23 cellular contexts compared by ENCODE assay signal in genomic region chr20:36920334-36920730, GRCh38. TPM values are rescaled to one million over a fixed set of nuclear protein-coding genes. Genes with fewer than 3 reads are reported as not detected.
"Had no signal": no experiment of that assay in that cellular context is flagged by ENCODE, and none has a peak within 500 bp of the region (broad histone marks: within the 10 kb centered on the region; RNA-seq: fewer than 3 reads in every experiment).

No MANE protein-coding gene starts in this region.

- H3K4me1 ChIP-seq: breast epithelium, lower lobe of right lung, right lobe of liver, vagina had no signal

- H3K27ac Mint-ChIP-seq: activated naive CD8-positive, alpha-beta T cell treated with anti-CD3 and anti-CD28 coated beads, Interleukin-2, amount 50 U/mL, for 24 hours; nephron progenitor cell; progenitor cell of endocrine pancreas had no signal

- H3K27ac ChIP-seq: epithelial cell of prostate, left lung, lower lobe of right lung, neutrophil, ovary, right lobe of liver, thoracic aorta, vagina had no signal

- H3K27me3 Mint-ChIP-seq: activated CD4-positive, alpha-beta memory T cell treated with anti-CD3 and anti-CD28 coated beads, Interleukin-2, amount 10 ng/mL, durations not matched to agents 7 days and 5 days; activated CD4-positive, alpha-beta T cell treated with anti-CD3 and anti-CD28 coated beads for 36 hours; activated naive CD8-positive, alpha-beta T cell treated with anti-CD3 and anti-CD28 coated beads, Interleukin-2, amount 50 U/mL, for 24 hours; progenitor cell of endocrine pancreas; stimulated activated naive CD8-positive, alpha-beta T cell treated with anti-CD3 and anti-CD28 coated beads, Interleukin-15, Interleukin-2, amounts not matched to agents 100 ng/mL and 50 ng/mL, for 24 hours had no signal

- H3K36me3 ChIP-seq: breast epithelium, ovary had no signal

- H3K4me3 ChIP-seq: breast epithelium, left lung, lower lobe of right lung, mucosa of descending colon, ovary, right lobe of liver, skin epidermis, thoracic aorta, vagina had no signal

- H3K9me3 ChIP-seq: breast epithelium, left lung, lower lobe of right lung, mucosa of descending colon, neutrophil, ovary, right lobe of liver, thoracic aorta, vagina had no signal

- H3K4me3 Mint-ChIP-seq: activated CD4-positive, alpha-beta memory T cell treated with anti-CD3 and anti-CD28 coated beads, Interleukin-2, amount 10 ng/mL, durations not matched to agents 7 days and 5 days; activated CD4-positive, alpha-beta T cell treated with anti-CD3 and anti-CD28 coated beads for 36 hours; activated naive CD8-positive, alpha-beta T cell treated with anti-CD3 and anti-CD28 coated beads, Interleukin-2, amount 50 U/mL, for 24 hours; nephron progenitor cell; stimulated activated naive CD8-positive, alpha-beta T cell treated with anti-CD3 and anti-CD28 coated beads, Interleukin-15, Interleukin-2, amounts not matched to agents 100 ng/mL and 50 ng/mL, for 24 hours had no signal

- H3K9me3 Mint-ChIP-seq: activated CD4-positive, alpha-beta memory T cell treated with anti-CD3 and anti-CD28 coated beads, Interleukin-2, amount 10 ng/mL, durations not matched to agents 7 days and 5 days; activated naive CD8-positive, alpha-beta T cell treated with anti-CD3 and anti-CD28 coated beads, Interleukin-2, amount 50 U/mL, for 24 hours; nephron progenitor cell; stimulated activated naive CD8-positive, alpha-beta T cell treated with anti-CD3 and anti-CD28 coated beads, Interleukin-15, Interleukin-2, amounts not matched to agents 100 ng/mL and 50 ng/mL, for 24 hours had no signal

- H3K27me3 ChIP-seq: breast epithelium, left lung, neutrophil, ovary, right lobe of liver, vagina had no signal

- DNase-seq: activated CD4-positive, alpha-beta memory T cell treated with anti-CD3 and anti-CD28 coated beads, Interleukin-2, amount 10 ng/mL, durations not matched to agents 7 days and 5 days; activated CD8-positive, alpha-beta memory T cell treated with anti-CD3 and anti-CD28 coated beads, Interleukin-2, amount 50 U/mL, for 48 hours; activated effector memory CD4-positive, alpha-beta T cell treated with Interleukin-2 at 50 U/mL for 16 hours; activated naive CD4-positive, alpha-beta T cell treated with Interleukin-2 at 50 U/mL for 16 hours; left lung; lower lobe of right lung; ovary; right lobe of liver; stimulated activated CD4-positive, alpha-beta T cell treated with anti-CD3 and anti-CD28 coated beads, Interleukin-12 subunit alpha, Interleukin-12 subunit beta, amount 100 ng/mL, for 4 hours; stimulated activated CD4-positive, alpha-beta T cell treated with anti-CD3 and anti-CD28 coated beads, Interleukin-4, amount 100 ng/mL, for 1 hour had no signal

RNA-seq across cellular contexts. Expression of gene TLDC2, which starts 44.4 kb away (rescaled TPM):
- total RNA-seq: activated CD4-positive, alpha-beta memory T cell treated with anti-CD3 and anti-CD28 coated beads, Interleukin-2, amount 10 ng/mL, durations not matched to agents 7 days and 5 days; activated CD4-positive, alpha-beta T cell treated with anti-CD3 and anti-CD28 coated beads for 36 hours; myocyte had no signal
